In genomic region chr9:124210697-124211096, GRCh38 we compare ENCODE assay signal across 9 cellular contexts. TPM values are rescaled to one million over a fixed set of nuclear protein-coding genes. Genes with fewer than 3 reads are reported as not detected.
DNase-seq lines count a peak whose midpoint lies in the region; ATAC-seq, FAIRE-seq and TF ChIP-seq lines count a peak whose summit lies in the region.
"Had no signal": no experiment of that assay in that cellular context is flagged by ENCODE, and none has a peak within 500 bp of the region (broad histone marks: within the 10 kb centered on the region; RNA-seq: fewer than 3 reads in every experiment).

No MANE protein-coding gene starts in this region.

- peaks cover 2% of the 10 kb centered on the region for H3K9me3 Mint-ChIP-seq in activated CD8-positive, alpha-beta T cell treated with anti-CD3 and anti-CD28 coated beads for 36 hours
- H3K9me3 Mint-ChIP-seq in activated CD8-positive, alpha-beta T cell treated with anti-CD3 and anti-CD28 coated beads, Interleukin-2, amount 10 ng/mL, durations not matched to agents 7 days and 5 days (ENCODE audit: insufficient read depth) = peaks cover 4% of the 10 kb centered on the region

- peak; percentile 80 for DNase-seq in activated CD8-positive, alpha-beta T cell treated with anti-CD3 and anti-CD28 coated beads for 36 hours
- DNase-seq in activated CD8-positive, alpha-beta T cell treated with anti-CD3 and anti-CD28 coated beads, Interleukin-2, amount 10 ng/mL, durations not matched to agents 7 days and 5 days = no peak
- peak; percentile 60 for DNase-seq in PC-3
- DNase-seq in small intestine = peak; percentile 78
- no peak for DNase-seq in NOMO-1 treated with dmso at 0.1 percent for 144 hours (lab: John Stamatoyannopoulos, UW; ENCODE audit: unreplicated experiment)
- DNase-seq in GM19238 (ENCODE audit: insufficient read length, low spot score) = no peak
- DNase-seq in DMS153 (lab: John Stamatoyannopoulos, UW) = no peak

- no peaks in the 10 kb centered on the region for H3K27me3 Mint-ChIP-seq in activated CD8-positive, alpha-beta T cell treated with anti-CD3 and anti-CD28 coated beads for 36 hours
- H3K27me3 Mint-ChIP-seq in activated CD8-positive, alpha-beta T cell treated with anti-CD3 and anti-CD28 coated beads, Interleukin-2, amount 10 ng/mL, durations not matched to agents 7 days and 5 days (ENCODE audit: low read depth) = no peaks in the 10 kb centered on the region

- H3K27me3 ChIP-seq in PC-3 (ENCODE audit: low read length) = no peaks in the 10 kb centered on the region
- no peaks in the 10 kb centered on the region for H3K27me3 ChIP-seq in small intestine (ENCODE audit: control insufficient read depth in 2 of 2, insufficient read depth in 2 of 2, low read length in 2 of 2)

- no peak overlapping the region for H3K4me3 ChIP-seq in PC-3 (ENCODE audit: low read length)
- H3K4me3 ChIP-seq in small intestine (ENCODE audit: low read depth in 1 of 2, low read length in 2 of 2) = no peak overlapping the region

- no peaks in the 10 kb centered on the region for H4K20me1 ChIP-seq in PC-3 (ENCODE audit: low read length)

- no peak overlapping the region for H3K9ac ChIP-seq in PC-3 (ENCODE audit: low read length)

- 16 to 51% (median 17%) methylated on average over 3 of the region's 3 CpGs for whole genome bisulfite sequencing in small intestine, 3 donors

- no peaks in the 10 kb centered on the region for H3K36me3 Mint-ChIP-seq in activated CD8-positive, alpha-beta T cell treated with anti-CD3 and anti-CD28 coated beads for 36 hours (ENCODE audit: low read depth)
- H3K36me3 Mint-ChIP-seq in activated CD8-positive, alpha-beta T cell treated with anti-CD3 and anti-CD28 coated beads, Interleukin-2, amount 10 ng/mL, durations not matched to agents 7 days and 5 days (ENCODE audit: low read depth) = peaks cover 11% of the 10 kb centered on the region

- H3K9me3 ChIP-seq in PC-3 (ENCODE audit: low read length) (no peaks in the 10 kb centered on the region), small intestine (ENCODE audit: control insufficient read depth, low read depth) (no peaks in the 10 kb centered on the region)

- ATAC-seq in activated CD8-positive, alpha-beta T cell treated with anti-CD3 and anti-CD28 coated beads for 36 hours = peak; percentile 94
- no peak for ATAC-seq in activated CD8-positive, alpha-beta T cell treated with anti-CD3 and anti-CD28 coated beads, Interleukin-2, amount 10 ng/mL, durations not matched to agents 7 days and 5 days
- ATAC-seq in HG02623 (IDR thresholded peaks at IDR 0.05; ENCODE audit: unreplicated experiment) (peak; percentile 58), PC-3 (peak; percentile 43)

- H3K36me3 ChIP-seq in PC-3 (ENCODE audit: low read depth, low read length) (no peaks in the 10 kb centered on the region), small intestine (ENCODE audit: control insufficient read depth in 2 of 2, insufficient read depth in 2 of 2, low read length in 2 of 2) (no peaks in the 10 kb centered on the region)

- H3F3A ChIP-seq in PC-3 (ENCODE audit: low read length, unreplicated experiment) = no peaks in the 10 kb centered on the region

- no TSS peak for BruUV-seq in PC-3 (replicated peaks; lab: Mats Ljungman, UMichigan)

- POLR2A ChIA-PET in activated CD8-positive, alpha-beta T cell treated with anti-CD3 and anti-CD28 coated beads for 36 hours (lab: Charles Lee) = interaction anchor here (0.9 to 1.1 kb wide), 2 partner anchors 13 to 46 kb away, joined by 3 read pairs; partner anchors contain the start of gene NEK6
- POLR2A ChIA-PET in activated CD8-positive, alpha-beta T cell treated with anti-CD3 and anti-CD28 coated beads, Interleukin-2, amount 10 ng/mL, durations not matched to agents 7 days and 5 days (lab: Charles Lee) = interaction anchor here (0.8 kb wide), 1 partner anchor 9 kb away, joined by 3 read pairs; no protein-coding TSS in a partner anchor
- POLR2A ChIA-PET in PC-3 (lab: Charles Lee; ENCODE audit: unreplicated experiment) = no interaction called here

- intact Hi-C loops in activated CD8-positive, alpha-beta T cell treated with anti-CD3 and anti-CD28 coated beads for 36 hours (cut with micrococcal nuclease) = no loop called here
- intact Hi-C loops in PC-3 (cut with micrococcal nuclease) = no loop called here

- H3K79me2 ChIP-seq in PC-3 (ENCODE audit: low read length) = no peaks in the 10 kb centered on the region

- no peaks in the 10 kb centered on the region for H3K9me2 ChIP-seq in PC-3 (replicated peaks; ENCODE audit: low read length)

- no peak for FAIRE-seq in small intestine (lab: Jason Lieb, UNC)
- FAIRE-seq: keratinocyte had no signal

- H3K27ac ChIP-seq in PC-3 (ENCODE audit: low read length) (peak overlapping the region; percentile 89), small intestine (ENCODE audit: low read depth in 1 of 2, low read length in 1 of 2) (no peak overlapping the region)

- H3K27ac Mint-ChIP-seq in activated CD8-positive, alpha-beta T cell treated with anti-CD3 and anti-CD28 coated beads for 36 hours = peak overlapping the region; percentile 62
- no peak overlapping the region for H3K27ac Mint-ChIP-seq in activated CD8-positive, alpha-beta T cell treated with anti-CD3 and anti-CD28 coated beads, Interleukin-2, amount 10 ng/mL, durations not matched to agents 7 days and 5 days

- no peak overlapping the region for H3K4me3 Mint-ChIP-seq in activated CD8-positive, alpha-beta T cell treated with anti-CD3 and anti-CD28 coated beads for 36 hours
- H3K4me3 Mint-ChIP-seq in activated CD8-positive, alpha-beta T cell treated with anti-CD3 and anti-CD28 coated beads, Interleukin-2, amount 10 ng/mL, durations not matched to agents 7 days and 5 days = no peak overlapping the region

- TF ChIP-seq CTCF in activated CD8-positive, alpha-beta T cell treated with anti-CD3 and anti-CD28 coated beads for 36 hours (IDR thresholded peaks at IDR 0.05) = no peak
- no peak for TF ChIP-seq CTCF in PC-3 (conservative IDR thresholded peaks at IDR 0.05; ENCODE audit: low read depth, low read length)

- H3K4me1 ChIP-seq in PC-3 (ENCODE audit: insufficient read depth, low read length) (peaks cover 31% of the 10 kb centered on the region), small intestine (ENCODE audit: control insufficient read depth in 2 of 2, insufficient read depth in 1 of 2, low read depth in 1 of 2, low read length in 1 of 2) (no peaks in the 10 kb centered on the region)

- CTCF ChIA-PET in activated CD8-positive, alpha-beta T cell treated with anti-CD3 and anti-CD28 coated beads for 36 hours (lab: Charles Lee) = interaction anchor here (0.7 to 2.8 kb wide), 2 partner anchors 37 to 84 kb away, joined by 3 to 10 read pairs; no protein-coding TSS in a partner anchor
- CTCF ChIA-PET in activated CD8-positive, alpha-beta T cell treated with anti-CD3 and anti-CD28 coated beads, Interleukin-2, amount 10 ng/mL, durations not matched to agents 7 days and 5 days (lab: Charles Lee) = interaction anchor here (1.1 to 1.6 kb wide), 3 partner anchors 9 to 170 kb away, joined by 3 read pairs; no protein-coding TSS in a partner anchor
- CTCF ChIA-PET in PC-3 (lab: Charles Lee) = interaction anchor here (1.1 kb wide), 1 partner anchor 84 kb away, joined by 5 read pairs; no protein-coding TSS in a partner anchor

- H3K4me1 Mint-ChIP-seq in activated CD8-positive, alpha-beta T cell treated with anti-CD3 and anti-CD28 coated beads for 36 hours (ENCODE audit: low read depth) = peaks cover 62% of the 10 kb centered on the region
- H3K4me1 Mint-ChIP-seq in activated CD8-positive, alpha-beta T cell treated with anti-CD3 and anti-CD28 coated beads, Interleukin-2, amount 10 ng/mL, durations not matched to agents 7 days and 5 days (ENCODE audit: low read depth) = peaks cover 76% of the 10 kb centered on the region

- 0 out of 2 replicates have a peak overlapping the region, but pooled peaks have one; percentile 34 for H3K4me2 ChIP-seq in PC-3 (ENCODE audit: low read length)

- H2AFZ ChIP-seq in PC-3 (ENCODE audit: low read length) = no peak overlapping the region

RNA-seq across cellular contexts. Expression of gene NEK6, which starts 47.1 kb away (rescaled TPM):
- 10 to 100 TPM; 20.2 to 21.8 TPM for total RNA-seq in activated CD8-positive, alpha-beta T cell treated with anti-CD3 and anti-CD28 coated beads for 36 hours
- 10 to 100 TPM; 19.9 to 20.9 TPM for total RNA-seq in activated CD8-positive, alpha-beta T cell treated with anti-CD3 and anti-CD28 coated beads, Interleukin-2, amount 10 ng/mL, durations not matched to agents 7 days and 5 days
- 21.1 and 22.1 TPM in 2 replicates for total RNA-seq in PC-3 (2014; rRNA removed)
- polyA plus RNA-seq in small intestine = 10 to 100 TPM in 2 of 3 donors, 1 to 10 TPM in 1; 9.7 to 28.9 (median 18.3) TPM

Comparison
In these comparisons a context has a peak if more than half of its experiments do, and no peak if none do; other contexts are left out.
1. DNase-seq: peak in activated CD8-positive, alpha-beta T cell treated with anti-CD3 and anti-CD28 coated beads for 36 hours (single experiment), PC-3 (single experiment) and small intestine (single experiment); none in activated CD8-positive, alpha-beta T cell treated with anti-CD3 and anti-CD28 coated beads, Interleukin-2, amount 10 ng/mL, durations not matched to agents 7 days and 5 days (single experiment), NOMO-1 treated with dmso at 0.1 percent for 144 hours (single experiment), GM19238 (single experiment) and DMS153 (single experiment).